In the genomic region with DNA sequence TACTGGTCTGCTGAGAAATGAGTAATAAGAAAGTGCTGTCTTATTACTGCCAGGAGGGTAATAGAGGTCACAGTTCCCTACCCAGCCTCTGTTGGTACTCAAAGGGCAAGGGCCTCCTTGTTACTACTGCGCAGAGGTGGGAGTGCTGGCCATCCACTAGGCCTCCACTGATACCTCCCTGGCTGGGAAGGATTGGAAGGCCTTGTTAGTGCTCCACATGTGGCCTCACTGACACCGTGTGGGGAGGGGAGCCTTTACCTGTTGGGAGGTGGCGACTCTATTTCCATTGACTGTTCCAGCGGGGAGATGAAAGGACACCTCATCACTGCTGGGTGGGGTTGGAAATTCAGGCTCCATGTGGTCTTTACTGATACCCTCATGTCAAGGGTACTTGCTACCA, we compare ENCODE assay signal across 24 cellular contexts. TPM values are rescaled to one million over a fixed set of nuclear protein-coding genes. Genes with fewer than 3 reads are reported as not detected.
A peak's percentile ranks its signal among the peaks of the same experiment; 100 is the strongest.
DNase-seq lines count a peak whose midpoint lies in the region; ATAC-seq, FAIRE-seq and TF ChIP-seq lines count a peak whose summit lies in the region.
"Had no signal": no experiment of that assay in that cellular context is flagged by ENCODE, and none has a peak within 500 bp of the region (broad histone marks: within the 10 kb centered on the region; RNA-seq: fewer than 3 reads in every experiment).

No MANE protein-coding gene starts in this region.

- in situ Hi-C loops in K562 (cut with MboI), result no loop called here

- no peaks in the 10 kb centered on the region for H4K20me1 ChIP-seq in K562 (replicated peaks; ENCODE audit: control insufficient read depth, insufficient read depth, low read length)

- H3K36me3 Mint-ChIP-seq in activated T-cell treated with anti-CD3 and anti-CD28 coated beads, Interleukin-2, amount 50 U/mL, for 24 hours (ENCODE audit: low read depth), result no peaks in the 10 kb centered on the region
- no peaks in the 10 kb centered on the region for H3K36me3 Mint-ChIP-seq in activated T-cell treated with anti-CD3 and anti-CD28 coated beads, Interleukin-2, amount 50 U/mL, for 4 hours (ENCODE audit: insufficient read depth)
- H3K36me3 Mint-ChIP-seq in memory B cell, result no peaks in the 10 kb centered on the region
- H3K36me3 Mint-ChIP-seq: CD4-positive, CD25-positive, alpha-beta regulatory T cell had no signal

- H3K4me1 ChIP-seq in K562 (replicated peaks in 1 of 2; ENCODE audit: control insufficient read depth in 2 of 2, insufficient read depth in 2 of 2, low read length in 2 of 2), result peaks cover 19 to 33% of the 10 kb centered on the region in 2 experiments
- peaks cover 26% of the 10 kb centered on the region for H3K4me1 ChIP-seq in suprapubic skin

- ATAC-seq in activated T-cell treated with anti-CD3 and anti-CD28 coated beads, Interleukin-2, amount 50 U/mL, for 4 hours, result no peak
- ATAC-seq in K562, result peak; percentile 67
- no peak for ATAC-seq in memory B cell (ENCODE audit: low read depth)
- ATAC-seq: GM12878, PC-3 had no signal

- WGBS in K562 (ENCODE audit: insufficient coverage, low coverage, missing lambda C conversion rate), result 28% methylated on average over 4 of the region's 4 CpGs
- WGBS in suprapubic skin, result 60% methylated on average over 2 of the region's 4 CpGs

- H3K79me2 ChIP-seq in K562 (ENCODE audit: control insufficient read depth, insufficient read depth, low read length), result no peaks in the 10 kb centered on the region

- no peak for DNase-seq in activated T-cell treated with anti-CD3 and anti-CD28 coated beads, Interleukin-2, amount 50 U/mL, for 24 hours
- DNase-seq in activated T-cell treated with anti-CD3 and anti-CD28 coated beads, Interleukin-2, amount 50 U/mL, for 4 hours, result no peak
- DNase-seq in GM12892 (ENCODE audit: insufficient read length) (no peak), K562 (ENCODE audit: extremely low read depth in 1 of 4, low spot score in 3 of 4) (peak; percentile 15 to 74 (median 38)), memory B cell (ENCODE audit: low spot score in 2 of 2) (no peak), suprapubic skin (ENCODE audit: low spot score in 2 of 2) (no peak), NCI-H1092 treated with DMSO at 0.1 percent for 48 hours (lab: John Stamatoyannopoulos, UW) (no peak), DMS53 (lab: John Stamatoyannopoulos, UW) (no peak)
- DNase-seq: BE2C, DMS153, GM23248, KBM-7, MV-4-11, NCI-H1417, NCI-H187, NCI-H2107, NCI-H510A, NCI-H774, PC-3, RPMI8226, SHP77 treated with DMSO at 0.1 percent for 48 hours had no signal

- TF ChIP-seq CTCF in K562 (IDR thresholded peaks at IDR 0.05 in 2 of 3, conservative IDR thresholded peaks at IDR 0.05 in 1 of 3; ENCODE audit: insufficient read depth in 2 of 3, low read depth in 1 of 3, low read length in 3 of 3), result peak; percentile 54 to 60 (median 55); a peak in 5 of 6 replicates
- TF ChIP-seq CTCF in suprapubic skin (IDR thresholded peaks at IDR 0.05), result no peak

- FAIRE-seq in GM12892 (lab: Jason Lieb, UNC) (peak; percentile 56), K562 (lab: Jason Lieb, UNC) (peak; percentile 60)
- FAIRE-seq: A204.1, GM12878 had no signal

- intact Hi-C loops in K562 (cut with micrococcal nuclease), result loop anchor here (1.0 kb wide), 1 partner anchor 133 kb away; no protein-coding TSS in a partner anchor

- peaks cover 41% of the 10 kb centered on the region for H3K4me1 Mint-ChIP-seq in activated T-cell treated with anti-CD3 and anti-CD28 coated beads, Interleukin-2, amount 50 U/mL, for 24 hours (ENCODE audit: low read depth)
- H3K4me1 Mint-ChIP-seq in activated T-cell treated with anti-CD3 and anti-CD28 coated beads, Interleukin-2, amount 50 U/mL, for 4 hours (ENCODE audit: low read depth), result peaks cover 13% of the 10 kb centered on the region
- peaks cover 15% of the 10 kb centered on the region for H3K4me1 Mint-ChIP-seq in memory B cell

- H3K9ac ChIP-seq in K562 (ENCODE audit: insufficient read depth in 1 of 2, low read depth in 2 of 2, low read length in 2 of 2), result no peak overlapping the region
- H3K9ac ChIP-seq: GM23248 had no signal

- no peaks in the 10 kb centered on the region for H3K9me1 ChIP-seq in K562 (ENCODE audit: control insufficient read depth, insufficient read depth, low read length)

- H3K4me2 ChIP-seq in K562 (ENCODE audit: insufficient read depth, low read length), result no peak overlapping the region

- no peaks in the 10 kb centered on the region for H3K36me3 ChIP-seq in K562 (ENCODE audit: control insufficient read depth, insufficient read depth, low read length)
- no peaks in the 10 kb centered on the region for H3K36me3 ChIP-seq in suprapubic skin
- H3K36me3 ChIP-seq: BE2C had no signal

- H3K4me3 Mint-ChIP-seq in activated T-cell treated with anti-CD3 and anti-CD28 coated beads, Interleukin-2, amount 50 U/mL, for 24 hours, result no peak overlapping the region
- H3K4me3 Mint-ChIP-seq in activated T-cell treated with anti-CD3 and anti-CD28 coated beads, Interleukin-2, amount 50 U/mL, for 4 hours, result no peak overlapping the region
- no peak overlapping the region for H3K4me3 Mint-ChIP-seq in memory B cell
- H3K4me3 Mint-ChIP-seq: CD4-positive, CD25-positive, alpha-beta regulatory T cell had no signal

- no peak overlapping the region for H3K4me3 ChIP-seq in K562
- H3K4me3 ChIP-seq in suprapubic skin, result no peak overlapping the region
- H3K4me3 ChIP-seq: GM12878, GM23248 had no signal

- POLR2A ChIA-PET in K562 (lab: Yijun Ruan, JAX), result interaction anchor here (0.5 to 1.8 kb wide), 4 partner anchors 11 to 207 kb away, joined by 3 to 5 read pairs (median 4); no protein-coding TSS in a partner anchor

- CTCF ChIA-PET in K562 (lab: Yijun Ruan, JAX; ENCODE audit: low intra/inter-chr PET ratio), result no interaction called here

- peak overlapping the region; percentile 15 for H3K27ac Mint-ChIP-seq in activated T-cell treated with anti-CD3 and anti-CD28 coated beads, Interleukin-2, amount 50 U/mL, for 24 hours
- peak overlapping the region; percentile 55 for H3K27ac Mint-ChIP-seq in memory B cell
- H3K27ac Mint-ChIP-seq: CD4-positive, CD25-positive, alpha-beta regulatory T cell had no signal

- H2AFZ ChIP-seq in K562 (ENCODE audit: low read depth, low read length), result peak overlapping the region; percentile 70
- H2AFZ ChIP-seq: GM23248 had no signal

- H3K9me3 Mint-ChIP-seq in activated T-cell treated with anti-CD3 and anti-CD28 coated beads, Interleukin-2, amount 50 U/mL, for 24 hours, result no peaks in the 10 kb centered on the region
- no peaks in the 10 kb centered on the region for H3K9me3 Mint-ChIP-seq in activated T-cell treated with anti-CD3 and anti-CD28 coated beads, Interleukin-2, amount 50 U/mL, for 4 hours
- no peaks in the 10 kb centered on the region for H3K9me3 Mint-ChIP-seq in memory B cell

- no TSS peak for BruUV-seq in K562 (replicated peaks; lab: Mats Ljungman, UMichigan)

- H3K27me3 ChIP-seq in K562 (ENCODE audit: control insufficient read depth in 2 of 2, insufficient read depth in 2 of 2, low read length in 2 of 2), result no peaks in the 10 kb centered on the region
- no peaks in the 10 kb centered on the region for H3K27me3 ChIP-seq in suprapubic skin
- H3K27me3 ChIP-seq: BE2C had no signal

- TF ChIP-seq EP300 in K562 (IDR thresholded peaks at IDR 0.05; ENCODE audit: low read length), result no peak
- TF ChIP-seq EP300 in suprapubic skin (IDR thresholded peaks at IDR 0.05), result no peak

- TF ChIP-seq POLR2A in GM12892 (IDR thresholded peaks at IDR 0.05; ENCODE audit: low read depth, low read length) (no peak), K562 (conservative IDR thresholded peaks at IDR 0.05) (no peak), suprapubic skin (IDR thresholded peaks at IDR 0.05) (no peak)

- H3K27ac ChIP-seq in K562 (ENCODE audit: extremely low read depth, low read depth, low read length) (no peak overlapping the region), suprapubic skin (no peak overlapping the region)
- H3K27ac ChIP-seq: GM23248 had no signal

- no peaks in the 10 kb centered on the region for H3K27me3 Mint-ChIP-seq in activated T-cell treated with anti-CD3 and anti-CD28 coated beads, Interleukin-2, amount 50 U/mL, for 24 hours
- no peaks in the 10 kb centered on the region for H3K27me3 Mint-ChIP-seq in activated T-cell treated with anti-CD3 and anti-CD28 coated beads, Interleukin-2, amount 50 U/mL, for 4 hours (ENCODE audit: low read depth)
- no peaks in the 10 kb centered on the region for H3K27me3 Mint-ChIP-seq in memory B cell

- TF ChIP-seq RAD21 in K562 (CRISPR knock-in tag; conservative IDR thresholded peaks at IDR 0.05 in 1 of 2, IDR thresholded peaks at IDR 0.05 in 1 of 2), result peak; percentile 53 to 86

- H3K9me3 ChIP-seq in K562 (replicated peaks; ENCODE audit: control insufficient read depth, insufficient read depth, low read depth, low read length) (no peaks in the 10 kb centered on the region), suprapubic skin (no peaks in the 10 kb centered on the region)
- H3K9me3 ChIP-seq: BE2C had no signal

TF ChIP-seq in K562, 482 proteins besides CTCF, POLR2A, EP300 and RAD21 (continues in another document):
- TF ChIP-seq STAG1 (CRISPR knock-in tag; IDR thresholded peaks at IDR 0.05; ENCODE audit: borderline replicate concordance) (peak; percentile 40; the same call in 1 of the 2 replicates), ZNF12 (CRISPR knock-in tag; IDR thresholded peaks at IDR 0.05) (peak; percentile 90), SMC3 (conservative IDR thresholded peaks at IDR 0.05; ENCODE audit: insufficient read depth, low read depth, low read length) (0 out of 2 replicates have a peak, but pooled peaks have one; percentile 27)

RNA-seq across cellular contexts. Expression of gene USP24, which starts 57.8 kb away (rescaled TPM):
- 10 to 100 TPM; 42.1 to 44.0 (median 43.9) TPM for total RNA-seq in activated T-cell treated with anti-CD3 and anti-CD28 coated beads, Interleukin-2, amount 50 U/mL, for 4 hours
- 15.8 TPM for polyA plus RNA-seq in GM12892 (2012; ENCODE audit: missing spikeins)
- total RNA-seq in K562 (2011; cell fraction: chromatin; rRNA removed; ENCODE audit: low replicate concordance), result 62.0 and 200 TPM in 2 replicates
- 24.7 and 42.9 TPM in 2 replicates for total RNA-seq in K562 (2011; cell fraction: nucleolus; rRNA removed)
- total RNA-seq in K562 (2011; cell fraction: nucleoplasm; rRNA removed), result 66.4 and 102 TPM in 2 replicates
- total RNA-seq in K562 (2014; rRNA removed) (33.9 and 36.8 TPM in 2 replicates), K562 (2014; rRNA removed; fragmentation: Illumina TruSeq; extraction: Trizol) (54.5 and 56.4 TPM in 2 replicates), K562 (2015; rRNA removed; fragmentation: Illumina TruSeq; extraction: Trizol) (57.6 and 62.6 TPM in 2 replicates), K562 (2021) (40.5 and 43.4 TPM in 2 replicates), suprapubic skin (10 to 100 TPM; 27.7 to 84.0 (median 30.2) TPM)
- polyA plus RNA-seq in K562 (2011; rRNA removed) (22.0 and 31.3 TPM in 2 replicates), K562 (2014; fragmentation: Illumina TruSeq; extraction: Trizol) (38.2 and 43.5 TPM in 2 replicates), K562 (2014; fragmentation: Nextera tagmentation; extraction: Ambion mirVana) (10 to 100 TPM in 1 of 2 experiments, 1 to 10 TPM in 1; 7.7 to 14.1 TPM), K562 (2014; rRNA removed) (25.7 and 32.9 TPM in 2 replicates)
- polyA plus RNA-seq in K562 (2011; cell fraction: cytosol; rRNA removed), result 14.2 and 17.7 TPM in 2 replicates
- 47.1 and 49.3 TPM in 2 replicates for polyA plus RNA-seq in K562 (2011; cell fraction: nucleus; rRNA removed)
- 23.4 and 27.9 TPM in 2 replicates for polyA plus RNA-seq in K562 (2012)
- 109 and 122 TPM in 2 replicates for polyA minus RNA-seq in K562 (2011; rRNA and poly(A)+ RNA removed)
- 32.7 and 45.0 TPM in 2 replicates for polyA minus RNA-seq in K562 (2011; cell fraction: cytosol; rRNA and poly(A)+ RNA removed)
- polyA minus RNA-seq in K562 (2011; cell fraction: nucleus; rRNA and poly(A)+ RNA removed), result 65.6 and 111 TPM in 2 replicates

Comparison
In these comparisons a context has a peak if more than half of its experiments do, and no peak if none do; other contexts are left out.
1. DNase-seq: peak in K562 (4 of 4); none in activated T-cell treated with anti-CD3 and anti-CD28 coated beads, Interleukin-2, amount 50 U/mL, for 24 hours (single experiment), activated T-cell treated with anti-CD3 and anti-CD28 coated beads, Interleukin-2, amount 50 U/mL, for 4 hours (single experiment), GM12892 (single experiment), memory B cell (0 of 2), suprapubic skin (0 of 2), NCI-H1092 treated with DMSO at 0.1 percent for 48 hours (single experiment) and DMS53 (single experiment).
2. CTCF ChIP-seq: peak in K562 (3 of 3); none in suprapubic skin (0 of 2).